19 cellular contexts compared by ENCODE assay signal in the genomic region with DNA sequence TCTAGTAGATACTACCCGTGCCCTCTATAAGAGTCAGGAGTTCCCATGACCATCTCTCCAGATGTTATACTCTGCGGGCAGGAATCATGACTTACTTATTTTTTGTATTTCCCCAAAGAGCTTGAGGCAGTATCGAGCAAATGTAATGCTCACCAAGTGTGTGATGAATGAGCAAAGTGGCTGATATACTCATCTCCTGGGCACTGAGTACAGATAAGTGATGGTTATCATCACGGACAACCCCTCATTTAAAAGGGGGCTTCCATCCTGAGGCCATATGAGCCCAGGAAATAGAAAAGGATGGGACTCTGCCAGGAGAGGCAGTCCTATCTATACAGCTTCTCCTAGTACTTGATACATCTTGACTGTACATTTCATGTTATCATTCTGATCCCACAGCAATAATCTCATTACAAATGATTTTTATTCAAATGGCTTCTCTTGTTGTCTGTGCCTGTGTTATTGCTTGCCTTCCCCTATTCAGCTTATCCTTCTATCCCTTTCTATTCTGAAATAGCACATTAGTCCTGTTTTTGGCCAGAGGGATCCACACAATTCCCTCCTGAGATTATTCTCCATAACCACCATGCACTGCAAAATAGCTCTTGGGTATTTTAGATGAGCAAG.
"Had no signal": no experiment of that assay in that cellular context is flagged by ENCODE, and none has a peak within 500 bp of the region (broad histone marks: within the 10 kb centered on the region; RNA-seq: fewer than 3 reads in every experiment).

No MANE protein-coding gene starts in this region.

- H3K27ac ChIP-seq: coronary artery, dorsolateral prefrontal cortex, esophagus muscularis mucosa, gastrocnemius medialis, heart right ventricle, left lung, lower lobe of right lung had no signal

- DNase-seq: dermis blood vessel endothelial cell; dorsolateral prefrontal cortex; effector CD4-positive, alpha-beta T cell; effector memory CD4-positive, alpha-beta T cell; foreskin melanocyte; gastrocnemius medialis; glutamatergic neuron; head of caudate nucleus; heart right ventricle; hippocampal formation; left cardiac atrium; left lung; left ventricle myocardium superior; lower lobe of right lung; mesenchymal stem cell; midbrain; naive thymus-derived CD4-positive, alpha-beta T cell had no signal

- ATAC-seq: gastrocnemius medialis; heart right ventricle; left cardiac atrium; left lung; left ventricle myocardium superior; lower lobe of right lung; naive thymus-derived CD4-positive, alpha-beta T cell had no signal

- H3K9me3 ChIP-seq: esophagus muscularis mucosa, gastrocnemius medialis, heart right ventricle, left lung, lower lobe of right lung had no signal

- H3K4me1 ChIP-seq: esophagus muscularis mucosa, heart right ventricle, left lung, lower lobe of right lung had no signal

- H3K4me3 ChIP-seq: coronary artery, dorsolateral prefrontal cortex, esophagus muscularis mucosa, gastrocnemius medialis, heart right ventricle, left lung, lower lobe of right lung had no signal

- H3K27me3 ChIP-seq: dorsolateral prefrontal cortex, esophagus muscularis mucosa, gastrocnemius medialis, heart right ventricle, left lung had no signal

- H3K36me3 ChIP-seq: esophagus muscularis mucosa, gastrocnemius medialis, heart right ventricle, left lung, lower lobe of right lung had no signal
